12 cellular contexts compared by ENCODE assay signal in genomic region chr1:145232874-145233630, GRCh38. TPM values are rescaled to one million over a fixed set of nuclear protein-coding genes. Genes with fewer than 3 reads are reported as not detected.
DNase-seq lines count a peak whose midpoint lies in the region; ATAC-seq and TF ChIP-seq lines count a peak whose summit lies in the region.
"Not testable (repeated sequence)": the region's sequence is repeated elsewhere in the genome, so short reads cannot be mapped to it uniquely, and the experiment has no call there.
"Had no signal": no experiment of that assay in that cellular context is flagged by ENCODE, and none has a peak within 500 bp of the region (broad histone marks: within the 10 kb centered on the region; RNA-seq: fewer than 3 reads in every experiment).

No MANE protein-coding gene starts in this region.

- H3K9ac ChIP-seq in GM23248 = not testable (repeated sequence)

- not testable (repeated sequence) for H3K27me3 Mint-ChIP-seq in activated naive CD8-positive, alpha-beta T cell treated with anti-CD3 and anti-CD28 coated beads, Interleukin-2, amount 10 ng/mL, durations not matched to agents 7 days and 5 days

- in situ Hi-C loops in GM23248 (cut with MboI) = not testable (repeated sequence)

- H3K27ac ChIP-seq in GM23248; RWPE2 (ENCODE audit: poor library complexity, severe bottlenecking); lower lobe of right lung: not testable (repeated sequence)

- not testable (repeated sequence) for H2AFZ ChIP-seq in GM23248

- not testable (repeated sequence) for H3K4me3 ChIP-seq in GM23248
- H3K4me3 ChIP-seq in RWPE2 (ENCODE audit: severe bottlenecking) (peak overlapping the region; percentile 28), lower lobe of right lung (peak overlapping the region; percentile 28)

- H3K4me3 Mint-ChIP-seq in activated naive CD8-positive, alpha-beta T cell treated with anti-CD3 and anti-CD28 coated beads, Interleukin-2, amount 10 ng/mL, durations not matched to agents 7 days and 5 days = peak overlapping the region; percentile 69

- not testable (repeated sequence) for H3K36me3 Mint-ChIP-seq in activated naive CD8-positive, alpha-beta T cell treated with anti-CD3 and anti-CD28 coated beads, Interleukin-2, amount 10 ng/mL, durations not matched to agents 7 days and 5 days

- H3K27me3 ChIP-seq in GM23248 (replicated peaks; ENCODE audit: insufficient read depth); RWPE2 (ENCODE audit: insufficient read depth, poor library complexity, severe bottlenecking); lower lobe of right lung (ENCODE audit: low read depth): not testable (repeated sequence)

- not testable (repeated sequence) for H3K4me1 ChIP-seq in GM23248 (ENCODE audit: insufficient read depth); RWPE2 (ENCODE audit: insufficient read depth, poor library complexity, severe bottlenecking); lower lobe of right lung

- TF ChIP-seq CTCF in RWPE2 (IDR thresholded peaks at IDR 0.05; ENCODE audit: poor library complexity, severe bottlenecking); lower lobe of right lung (IDR thresholded peaks at IDR 0.05): not testable (repeated sequence)

- H3F3A ChIP-seq in GM23248 (ENCODE audit: insufficient read depth) = not testable (repeated sequence)

- not testable (repeated sequence) for H3K4me2 ChIP-seq in GM23248 (ENCODE audit: unreplicated experiment)

- 7 to 12% methylated on average over 30 to 41 of the region's 55 CpGs for WGBS in GM23248 (ENCODE audit: low coverage in 1 of 2, low lambda C conversion rate in 2 of 2, missing lambda C conversion rate in 2 of 2), 2 experiments

- not testable (repeated sequence) for H3K9me3 Mint-ChIP-seq in activated naive CD8-positive, alpha-beta T cell treated with anti-CD3 and anti-CD28 coated beads, Interleukin-2, amount 10 ng/mL, durations not matched to agents 7 days and 5 days

- intact Hi-C loops in Right ventricle myocardium superior (cut with DNase I); lower lobe of right lung (cut with DNase I): not testable (repeated sequence)

- POLR2A ChIA-PET in activated naive CD8-positive, alpha-beta T cell treated with anti-CD3 and anti-CD28 coated beads, Interleukin-2, amount 10 ng/mL, durations not matched to agents 7 days and 5 days (lab: Charles Lee) = not testable (repeated sequence)

- not testable (repeated sequence) for H3K79me2 ChIP-seq in GM23248 (ENCODE audit: insufficient read depth)

- not testable (repeated sequence) for H3K36me3 ChIP-seq in GM23248 (ENCODE audit: low read depth); RWPE2 (ENCODE audit: low read depth); lower lobe of right lung

- H3K27ac Mint-ChIP-seq in activated naive CD8-positive, alpha-beta T cell treated with anti-CD3 and anti-CD28 coated beads, Interleukin-2, amount 10 ng/mL, durations not matched to agents 7 days and 5 days = peak overlapping the region; percentile 79

- H3K4me1 Mint-ChIP-seq in activated naive CD8-positive, alpha-beta T cell treated with anti-CD3 and anti-CD28 coated beads, Interleukin-2, amount 10 ng/mL, durations not matched to agents 7 days and 5 days = peaks cover 10% of the 10 kb centered on the region

- H4K20me1 ChIP-seq in GM23248 (ENCODE audit: insufficient read depth) = not testable (repeated sequence)

- H3K9me2 ChIP-seq in GM23248 (ENCODE audit: insufficient read depth) = not testable (repeated sequence)

- ATAC-seq in RWPE2 (ENCODE audit: low read depth) = peak; percentile 87
- peak; percentile 81 for ATAC-seq in activated naive CD8-positive, alpha-beta T cell treated with anti-CD3 and anti-CD28 coated beads, Interleukin-2, amount 10 ng/mL, durations not matched to agents 7 days and 5 days (ENCODE audit: low read depth)
- peak; percentile 73 for ATAC-seq in Right ventricle myocardium superior (ENCODE audit: poor library complexity)
- peak; percentile 77 to 88 for ATAC-seq in lower lobe of right lung

- H3K9me3 ChIP-seq in GM23248 (ENCODE audit: low read depth); RWPE2 (ENCODE audit: severe bottlenecking); lower lobe of right lung: not testable (repeated sequence)

- DNase-seq in GM23248 (peak; percentile 1), RWPE2 (ENCODE audit: low spot score) (peak; percentile 19), lower lobe of right lung (peak; percentile 32)
- DNase-seq in activated CD8-positive, alpha-beta memory T cell treated with anti-CD3 and anti-CD28 coated beads for 24 hours = peak; percentile 82
- peak; percentile 53 for DNase-seq in activated naive CD8-positive, alpha-beta T cell treated with anti-CD3 and anti-CD28 coated beads, Interleukin-2, amount 10 ng/mL, durations not matched to agents 7 days and 5 days
- DNase-seq in Right ventricle myocardium superior = not testable (repeated sequence)
- DNase-seq in stimulated activated CD4-positive, alpha-beta T cell treated with anti-CD3 and anti-CD28 coated beads, Interleukin-2, amount 100 ng/mL, for 24 hours = peak; percentile 19 to 27

RNA-seq across cellular contexts. Expression of gene PPIAL4D, which starts 8.9 kb away (rescaled TPM):
- total RNA-seq in GM23248 (2014; rRNA removed; shearing (Covaris generic)) = not detected in 2 replicates
- polyA plus RNA-seq in GM23248 (2016; fragmentation: Nextera tagmentation; extraction: Ambion mirVana) = not detected in 2 replicates
- total RNA-seq in activated naive CD8-positive, alpha-beta T cell treated with anti-CD3 and anti-CD28 coated beads, Interleukin-2, amount 10 ng/mL, durations not matched to agents 7 days and 5 days = under 1 TPM in 1 of 2 experiments, not detected in 1; 0.74 TPM
- total RNA-seq in Right ventricle myocardium superior (not detected), lower lobe of right lung (not detected)
- total RNA-seq: Caco-2, cardiac muscle cell, heart left ventricle, mononuclear cell, psoas muscle had no signal
- polyA plus RNA-seq: cardiac muscle cell, heart left ventricle, psoas muscle had no signal
